In the genomic region with DNA sequence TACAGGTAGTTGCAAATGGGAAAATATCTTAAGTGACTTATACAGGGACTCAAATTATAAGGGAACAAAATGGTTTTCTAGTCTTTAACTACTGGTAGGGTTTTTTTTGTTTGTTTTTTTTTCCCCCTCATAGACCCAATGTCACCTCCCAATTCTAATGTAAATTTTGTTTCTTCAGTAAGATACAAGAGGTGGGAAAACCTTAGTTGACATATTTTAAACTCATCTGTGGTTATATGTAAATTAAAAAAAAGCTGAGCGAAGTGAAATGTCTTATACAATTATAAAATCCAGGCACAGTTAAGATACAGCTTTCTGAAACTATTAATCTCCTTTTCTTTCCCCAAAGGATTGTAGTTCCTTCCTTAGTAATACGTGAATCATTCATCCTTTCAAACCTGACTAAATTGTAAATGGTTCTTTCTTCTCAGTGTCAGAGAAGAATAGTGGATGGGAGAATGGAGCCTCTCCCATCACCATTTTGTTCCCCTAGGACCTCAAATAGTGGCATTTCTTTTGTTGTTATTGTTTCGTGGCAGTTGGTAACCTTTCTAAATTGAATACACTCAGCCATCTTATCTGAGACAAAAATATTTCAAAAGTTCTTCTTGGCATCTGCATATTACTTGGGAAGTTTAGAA, we compare ENCODE assay signal across 22 cellular contexts. TPM values are rescaled to one million over a fixed set of nuclear protein-coding genes. Genes with fewer than 3 reads are reported as not detected.
DNase-seq lines count a peak whose midpoint lies in the region; ATAC-seq, FAIRE-seq and TF ChIP-seq lines count a peak whose summit lies in the region.
"Had no signal": no experiment of that assay in that cellular context is flagged by ENCODE, and none has a peak within 500 bp of the region (broad histone marks: within the 10 kb centered on the region; RNA-seq: fewer than 3 reads in every experiment).

No MANE protein-coding gene starts in this region.

- H3K27me3 Mint-ChIP-seq in WTC11 (ENCODE audit: low read depth) (no peaks in the 10 kb centered on the region), endodermal cell (ENCODE audit: insufficient read depth) (no peaks in the 10 kb centered on the region), T-cell (no peaks in the 10 kb centered on the region)
- H3K27me3 Mint-ChIP-seq: CD4-positive, alpha-beta memory T cell had no signal

- H3K9me3 Mint-ChIP-seq in WTC11 (peaks cover 17% of the 10 kb centered on the region), endodermal cell (peaks cover 7% of the 10 kb centered on the region), T-cell (no peaks in the 10 kb centered on the region)
- H3K9me3 Mint-ChIP-seq: CD4-positive, alpha-beta memory T cell had no signal

- no peak overlapping the region for H2AFZ ChIP-seq in HepG2 (ENCODE audit: low read length)

- H3K27me3 ChIP-seq in HepG2 (ENCODE audit: control insufficient read depth in 1 of 2, insufficient read depth in 2 of 2, low read length in 2 of 2) (no peaks in the 10 kb centered on the region), right lobe of liver (no peaks in the 10 kb centered on the region), endodermal cell (ENCODE audit: control insufficient read depth, insufficient read depth, low read length, poor library complexity, severe bottlenecking) (no peaks in the 10 kb centered on the region)
- H3K27me3 ChIP-seq: BLaER1 treated with 17β-estradiol and CSF1 and Interleukin-3, amounts not matched to agents 10 nM and 100 nM had no signal

- H3K27ac ChIP-seq in HepG2 (ENCODE audit: extremely low read length, insufficient read depth, low read length) = no peak overlapping the region
- no peak overlapping the region for H3K27ac ChIP-seq in right lobe of liver
- peak overlapping the region; percentile 59 for H3K27ac ChIP-seq in endodermal cell (ENCODE audit: low read depth, low read length)
- H3K27ac ChIP-seq: 22Rv1; BLaER1 treated with 17β-estradiol and CSF1 and Interleukin-3, amounts not matched to agents 10 nM and 100 nM had no signal

- in situ Hi-C loops in HepG2 (cut with HindIII; ENCODE audit: extremely low pct_ligation_motif_present, low pct_unique_long_range_greater_than_20kb) = no loop called here

- 93% methylated on average over 3 of the region's 3 CpGs for WGBS in HepG2 (ENCODE audit: low lambda C conversion rate)
- 88% methylated on average over 3 of the region's 3 CpGs for WGBS in right lobe of liver (ENCODE audit: insufficient coverage, low coverage, low lambda C conversion rate, missing lambda C conversion rate)
- 86% methylated on average over 3 of the region's 3 CpGs; no CpG with 5 or more reads in 1 of the 2 experiments for WGBS in endodermal cell (ENCODE audit: insufficient coverage in 1 of 2, insufficient read length in 1 of 2), 2 experiments

- no peaks in the 10 kb centered on the region for H3K9me3 ChIP-seq in HepG2 (ENCODE audit: low read length)
- H3K9me3 ChIP-seq in right lobe of liver = no peaks in the 10 kb centered on the region
- H3K9me3 ChIP-seq in endodermal cell (ENCODE audit: control insufficient read depth, low read length) = peaks cover 16% of the 10 kb centered on the region
- H3K9me3 ChIP-seq in mucosa of descending colon = no peaks in the 10 kb centered on the region
- H3K9me3 ChIP-seq: Caco-2 had no signal

- no peak for FAIRE-seq in HepG2 (lab: Jason Lieb, UNC)
- FAIRE-seq: GM12891 had no signal

- no TSS peak for BruUV-seq in HepG2 (replicated peaks; lab: Mats Ljungman, UMichigan)

- intact Hi-C loops in HepG2 (cut with micrococcal nuclease; ENCODE audit: unreplicated experiment) = no loop called here
- intact Hi-C loops in right lobe of liver (cut with DNase I) = no loop called here
- intact Hi-C loops in mucosa of descending colon (cut with DNase I, micrococcal nuclease) = no loop called here

- H3K4me3 Mint-ChIP-seq in WTC11 = no peak overlapping the region
- no peak overlapping the region for H3K4me3 Mint-ChIP-seq in endodermal cell
- no peak overlapping the region for H3K4me3 Mint-ChIP-seq in T-cell
- H3K4me3 Mint-ChIP-seq: CD4-positive, alpha-beta memory T cell had no signal

- TF ChIP-seq CTCF in HepG2 (CRISPR knock-in tag; IDR thresholded peaks at IDR 0.05) (no peak), right lobe of liver (IDR thresholded peaks at IDR 0.05) (no peak), WTC11 (IDR thresholded peaks at IDR 0.05) (no peak), endodermal cell (conservative IDR thresholded peaks at IDR 0.05) (no peak), mucosa of descending colon (IDR thresholded peaks at IDR 0.05) (no peak), GM10266 (IDR thresholded peaks at IDR 0.05; ENCODE audit: control insufficient read depth, insufficient read depth, low read depth, missing control alignments) (no peak)

- H3K9ac ChIP-seq in HepG2 (ENCODE audit: insufficient read depth, low read depth, low read length) = no peak overlapping the region
- H3K9ac ChIP-seq in endodermal cell (ENCODE audit: extremely low read depth, low read length, poor library complexity, severe bottlenecking) = no peak overlapping the region
- H3K9ac ChIP-seq: BLaER1 treated with 17β-estradiol and CSF1 and Interleukin-3, amounts not matched to agents 10 nM and 100 nM had no signal

- H3K36me3 ChIP-seq in HepG2 (replicated peaks in 1 of 2; ENCODE audit: control insufficient read depth in 1 of 2, insufficient read depth in 2 of 2, low read length in 2 of 2) (peaks cover 1 to 14% of the 10 kb centered on the region in 2 experiments; a peak in 3 of 5 replicates), right lobe of liver (peaks cover 0 to 3% (median 0%) of the 10 kb centered on the region in 4 donors), endodermal cell (ENCODE audit: control insufficient read depth, insufficient read depth, low read length) (no peaks in the 10 kb centered on the region), mucosa of descending colon (ENCODE audit: low read depth) (no peaks in the 10 kb centered on the region)

- H3K79me2 ChIP-seq in HepG2 (ENCODE audit: insufficient read depth, low read length) = no peaks in the 10 kb centered on the region

- POLR2A ChIA-PET in HepG2 (lab: Yijun Ruan, JAX) (no interaction called here), WTC11 (lab: Charles Lee) (interaction anchor here (1.0 kb wide), 1 partner anchor 11 kb away, joined by 3 read pairs; a partner anchor contains a TSS), T-cell (lab: Charles Lee) (no interaction called here)

- H4K20me1 ChIP-seq in HepG2 (ENCODE audit: insufficient read depth, low read length) = no peaks in the 10 kb centered on the region

- TF ChIP-seq EP300 in HepG2 (IDR thresholded peaks at IDR 0.05; ENCODE audit: low read depth in 2 of 2, low read length in 2 of 2) (no peak), HepG2 (CRISPR knock-in tag; IDR thresholded peaks at IDR 0.05; ENCODE audit: borderline replicate concordance) (no peak)

- no peak for TF ChIP-seq RAD21 in HepG2 (CRISPR knock-in tag; IDR thresholded peaks at IDR 0.05)

- ATAC-seq in HepG2 (no peak), right lobe of liver (no peak), WTC11 (no peak), mucosa of descending colon (no peak), HG02798 (IDR thresholded peaks at IDR 0.05; ENCODE audit: poor library complexity, unreplicated experiment) (no peak), T-cell (replicated peaks in 1 of 4) (no peak)
- ATAC-seq: Panc1 had no signal

- CTCF ChIA-PET in HepG2 (lab: Yijun Ruan, JAX; ENCODE audit: low intra/inter-chr PET ratio, low total read pairs) (no interaction called here), WTC11 (lab: Charles Lee) (interaction anchor here (0.9 kb wide), 1 partner anchor 160 kb away, joined by 3 read pairs; no protein-coding TSS in a partner anchor), T-cell (lab: Charles Lee) (no interaction called here)

- H3K4me1 ChIP-seq in HepG2 (ENCODE audit: insufficient read depth, low read length) (no peaks in the 10 kb centered on the region), right lobe of liver (no peaks in the 10 kb centered on the region), endodermal cell (ENCODE audit: control insufficient read depth, insufficient read depth, low read length) (peaks cover 3% of the 10 kb centered on the region), mucosa of descending colon (ENCODE audit: low read depth) (no peaks in the 10 kb centered on the region)

- peak overlapping the region; percentile 90 for H3K27ac Mint-ChIP-seq in WTC11
- no peak overlapping the region for H3K27ac Mint-ChIP-seq in endodermal cell
- no peak overlapping the region for H3K27ac Mint-ChIP-seq in T-cell

- H3K36me3 Mint-ChIP-seq in WTC11 = peaks cover 34% of the 10 kb centered on the region
- H3K36me3 Mint-ChIP-seq in endodermal cell (ENCODE audit: low read depth) = peaks cover 20% of the 10 kb centered on the region
- H3K36me3 Mint-ChIP-seq in T-cell = peaks cover 47% of the 10 kb centered on the region

- H3K4me3 ChIP-seq in HepG2 (replicated peaks in 1 of 3; ENCODE audit: insufficient read depth in 1 of 3, low read depth in 2 of 3, low read length in 3 of 3) (no peak overlapping the region), right lobe of liver (no peak overlapping the region), endodermal cell (ENCODE audit: low read length) (no peak overlapping the region), mucosa of descending colon (no peak overlapping the region)
- H3K4me3 ChIP-seq: BLaER1 treated with 17β-estradiol and CSF1 and Interleukin-3, amounts not matched to agents 10 nM and 100 nM had no signal

- no peak for TF ChIP-seq POLR2A in HepG2 (IDR thresholded peaks at IDR 0.05; ENCODE audit: insufficient read depth in 1 of 2, low read depth in 2 of 2, low read length in 2 of 2)
- no peak for TF ChIP-seq POLR2A in right lobe of liver (IDR thresholded peaks at IDR 0.05)

- H3K4me1 Mint-ChIP-seq in WTC11 (peaks cover 50% of the 10 kb centered on the region), endodermal cell (peaks cover 10% of the 10 kb centered on the region), T-cell (peaks cover 0 to 29% (median 18%) of the 10 kb centered on the region in 3 donors)

- DNase-seq in HepG2 (ENCODE audit: low spot score) = no peak
- DNase-seq in right lobe of liver = no peak
- no peak for DNase-seq in WTC11 (ENCODE audit: low spot score)
- DNase-seq in endodermal cell = no peak
- DNase-seq in mucosa of descending colon = no peak
- no peak for DNase-seq in GM10266 (ENCODE audit: extremely low spot score)
- no peak for DNase-seq in T-cell
- DNase-seq: Caco-2; CD4-positive, alpha-beta memory T cell; DMS 273 treated with DMSO at 0.1 percent for 48 hours; DND-41; Kasumi-1; NCI-H1694; NCI-H2171; NCI-H524 treated with DMSO at 0.1 percent for 48 hours; NCI-H82; SIG-M5 had no signal

- no peak overlapping the region for H3K4me2 ChIP-seq in HepG2 (ENCODE audit: low read depth, low read length)
- H3K4me2 ChIP-seq: BLaER1 treated with 17β-estradiol and CSF1 and Interleukin-3, amounts not matched to agents 10 nM and 100 nM had no signal

RNA-seq across cellular contexts. Expression of a gene that starts 11.2 kb away (rescaled TPM):
- 35.8 and 44.3 TPM in 2 replicates for total RNA-seq in HepG2 (2016; rRNA removed; fragmentation: Illumina TruSeq; extraction: Trizol)
- total RNA-seq in HepG2 (2016; cell fraction: cytosol; rRNA removed; fragmentation: Illumina TruSeq; extraction: Trizol; ENCODE audit: low read depth) = 6.4 and 7.5 TPM in 2 replicates
- total RNA-seq in HepG2 (2016; cell fraction: insoluble cytoplasmic fraction; rRNA removed; fragmentation: Illumina TruSeq; extraction: Trizol) = 36.8 and 49.9 TPM in 2 replicates
- 22.1 and 23.2 TPM in 2 replicates for total RNA-seq in HepG2 (2016; cell fraction: membrane; rRNA removed; fragmentation: Illumina TruSeq; extraction: Trizol)
- total RNA-seq in HepG2 (2016; cell fraction: nucleus; rRNA removed; fragmentation: Illumina TruSeq; extraction: Trizol) = 36.7 and 39.0 TPM in 2 replicates
- 17.3 and 25.6 TPM in 2 replicates for polyA plus RNA-seq in HepG2 (2011; rRNA removed)
- polyA plus RNA-seq in HepG2 (2011; cell fraction: cytosol; rRNA removed) = 14.6 and 16.8 TPM in 2 replicates
- polyA plus RNA-seq in HepG2 (2011; cell fraction: nucleus; rRNA removed) = 13.5 and 15.7 TPM in 2 replicates
- polyA plus RNA-seq in HepG2 (2012) = 16.8 and 18.5 TPM in 2 replicates
- 8.7 and 10.5 TPM in 2 replicates for polyA plus RNA-seq in HepG2 (2016; cell fraction: cytosol; fragmentation: Illumina TruSeq; extraction: Trizol; ENCODE audit: low read depth)
- polyA plus RNA-seq in HepG2 (2016; cell fraction: insoluble cytoplasmic fraction; fragmentation: Illumina TruSeq; extraction: Trizol; ENCODE audit: low read depth) = 48.1 and 51.6 TPM in 2 replicates
- 21.2 and 22.4 TPM in 2 replicates for polyA plus RNA-seq in HepG2 (2016; cell fraction: membrane; fragmentation: Illumina TruSeq; extraction: Trizol; ENCODE audit: low read depth)
- polyA plus RNA-seq in HepG2 (2016; cell fraction: nucleus; fragmentation: Illumina TruSeq; extraction: Trizol; ENCODE audit: insufficient read depth, low read depth) = 45.6 and 47.3 TPM in 2 replicates
- 28.6 and 45.4 TPM in 2 replicates for polyA minus RNA-seq in HepG2 (2011; rRNA and poly(A)+ RNA removed; ENCODE audit: low replicate concordance)
- polyA minus RNA-seq in HepG2 (2011; cell fraction: cytosol; rRNA and poly(A)+ RNA removed) = 16.8 and 22.4 TPM in 2 replicates
- 74.5 and 82.7 TPM in 2 replicates for polyA minus RNA-seq in HepG2 (2011; cell fraction: nucleus; rRNA and poly(A)+ RNA removed)
- total RNA-seq in right lobe of liver = 10 to 100 TPM in 5 of 6 experiments, 1 to 10 TPM in 1; 9.6 to 17.1 (median 11.3) TPM
- total RNA-seq in WTC11 (2021) = 22.1 to 24.6 TPM (median 23.8 TPM) in 3 replicates
- 10 to 100 TPM; 20.4 to 22.5 TPM for total RNA-seq in endodermal cell
- polyA plus RNA-seq in endodermal cell (2013, experiment 1 of 2) = 54.5 TPM
- 44.5 TPM for polyA plus RNA-seq in endodermal cell (2013, experiment 2 of 2)
- 10 to 100 TPM in 2 of 3 donors, 1 to 10 TPM in 1; 6.7 to 21.2 (median 13.5) TPM for total RNA-seq in mucosa of descending colon
- 10 to 100 TPM; 22.1 to 39.8 (median 35.4) TPM for total RNA-seq in T-cell

RNA-seq across cellular contexts. Expression of a gene that starts 25.2 kb away (rescaled TPM):
- total RNA-seq in HepG2 (2016; rRNA removed; fragmentation: Illumina TruSeq; extraction: Trizol) (3.4 and 6.2 TPM in 2 replicates), right lobe of liver (under 1 TPM in 5 of 6 experiments, not detected in 1; 0.04 to 0.20 (median 0.17) TPM), WTC11 (2021) (1.5 to 2.1 TPM (median 1.5 TPM) in 3 replicates), endodermal cell (1 to 10 TPM; 1.9 to 2.3 TPM), mucosa of descending colon (1 to 10 TPM in 1 of 3 donors, under 1 TPM in 2; 0.35 to 7.6 (median 0.48) TPM), T-cell (1 to 10 TPM in 3 of 5 donors, under 1 TPM in 2; 0.35 to 4.0 (median 1.1) TPM)
- total RNA-seq in HepG2 (2016; cell fraction: cytosol; rRNA removed; fragmentation: Illumina TruSeq; extraction: Trizol; ENCODE audit: low read depth) = 0.44 and 0.81 TPM in 2 replicates
- 3.4 and 6.0 TPM in 2 replicates for total RNA-seq in HepG2 (2016; cell fraction: insoluble cytoplasmic fraction; rRNA removed; fragmentation: Illumina TruSeq; extraction: Trizol)
- total RNA-seq in HepG2 (2016; cell fraction: membrane; rRNA removed; fragmentation: Illumina TruSeq; extraction: Trizol) = 2.0 and 2.2 TPM in 2 replicates
- total RNA-seq in HepG2 (2016; cell fraction: nucleus; rRNA removed; fragmentation: Illumina TruSeq; extraction: Trizol) = 9.4 and 12.5 TPM in 2 replicates
- 2.4 and 3.3 TPM in 2 replicates for polyA plus RNA-seq in HepG2 (2011; rRNA removed)
- 2.5 and 3.3 TPM in 2 replicates for polyA plus RNA-seq in HepG2 (2011; cell fraction: cytosol; rRNA removed)
- polyA plus RNA-seq in HepG2 (2011; cell fraction: nucleus; rRNA removed) = 4.9 and 8.5 TPM in 2 replicates
- polyA plus RNA-seq in HepG2 (2012) = 0.56 and 1.7 TPM in 2 replicates
- 0.26 and 0.44 TPM in 2 replicates for polyA plus RNA-seq in HepG2 (2016; cell fraction: cytosol; fragmentation: Illumina TruSeq; extraction: Trizol; ENCODE audit: low read depth)
- polyA plus RNA-seq in HepG2 (2016; cell fraction: insoluble cytoplasmic fraction; fragmentation: Illumina TruSeq; extraction: Trizol; ENCODE audit: low read depth) = 3.1 and 3.2 TPM in 2 replicates
- polyA plus RNA-seq in HepG2 (2016; cell fraction: membrane; fragmentation: Illumina TruSeq; extraction: Trizol; ENCODE audit: low read depth) = 0.97 and 1.1 TPM in 2 replicates
- polyA plus RNA-seq in HepG2 (2016; cell fraction: nucleus; fragmentation: Illumina TruSeq; extraction: Trizol; ENCODE audit: insufficient read depth, low read depth) = 11.0 and 13.1 TPM in 2 replicates
- 4.2 TPM in 1 of 2 replicates, not detected in the other for polyA minus RNA-seq in HepG2 (2011; rRNA and poly(A)+ RNA removed; ENCODE audit: low replicate concordance)
- polyA minus RNA-seq in HepG2 (2011; cell fraction: cytosol; rRNA and poly(A)+ RNA removed) = 2.5 and 3.3 TPM in 2 replicates
- 7.1 and 11.3 TPM in 2 replicates for polyA minus RNA-seq in HepG2 (2011; cell fraction: nucleus; rRNA and poly(A)+ RNA removed)
- 11.8 TPM for polyA plus RNA-seq in endodermal cell (2013, experiment 1 of 2)
- polyA plus RNA-seq in endodermal cell (2013, experiment 2 of 2) = 10.1 TPM
